Comparison of ENCODE assay signal across 23 cellular contexts in the genomic region with DNA sequence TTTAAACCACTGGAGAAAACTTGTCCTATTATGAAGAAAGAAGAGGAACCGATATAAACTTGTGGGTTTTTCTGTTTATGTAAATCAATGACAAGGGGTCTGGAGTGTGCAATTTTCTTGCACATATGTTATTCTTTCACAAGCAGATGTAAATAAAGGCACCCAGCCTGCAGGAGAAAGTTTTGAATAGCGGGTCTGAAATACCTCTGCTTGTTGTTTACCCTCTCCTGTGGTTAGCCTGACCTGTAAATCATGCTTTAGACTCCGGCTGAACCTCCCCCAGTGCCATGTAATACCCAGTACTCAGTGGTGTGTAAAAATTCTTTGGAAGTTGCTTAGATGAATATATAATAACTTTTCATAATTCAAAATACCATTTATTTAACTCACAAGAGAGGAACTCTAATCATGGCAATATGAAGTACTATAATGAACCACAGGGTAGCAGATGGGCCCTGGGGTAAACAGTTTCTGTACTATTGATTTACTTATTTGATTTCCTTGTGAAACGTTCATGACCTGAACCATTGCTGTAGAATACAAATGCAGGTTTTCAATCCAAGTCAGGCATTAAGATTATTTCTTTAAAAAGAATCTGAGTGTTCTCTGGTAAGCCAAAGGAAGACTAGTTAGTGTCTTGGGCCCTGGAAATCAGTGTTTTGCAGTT.
DNase-seq lines count a peak whose midpoint lies in the region; ATAC-seq and TF ChIP-seq lines count a peak whose summit lies in the region.
"Had no signal": no experiment of that assay in that cellular context is flagged by ENCODE, and none has a peak within 500 bp of the region (broad histone marks: within the 10 kb centered on the region; RNA-seq: fewer than 3 reads in every experiment).

No MANE protein-coding gene starts in this region.

- peaks cover 2% of the 10 kb centered on the region for H3K4me1 Mint-ChIP-seq in CD14-positive monocyte

- no peak overlapping the region for H3K4me2 ChIP-seq in hepatocyte
- H3K4me2 ChIP-seq: A549, KMS-11 had no signal

- H3K9me3 ChIP-seq in hepatocyte (ENCODE audit: low read depth) (no peaks in the 10 kb centered on the region), esophagus muscularis mucosa (no peaks in the 10 kb centered on the region)
- H3K9me3 ChIP-seq: A549, gastroesophageal sphincter, neutrophil had no signal

- peak overlapping the region; percentile 14 for H3K27ac ChIP-seq in hepatocyte
- no peak overlapping the region for H3K27ac ChIP-seq in esophagus muscularis mucosa (replicated peaks in 1 of 4)
- H3K27ac ChIP-seq: A549, C4-2B, gastroesophageal sphincter, KMS-11, neutrophil, RWPE1 had no signal

- no peak overlapping the region for H3K4me3 Mint-ChIP-seq in CD14-positive monocyte
- H3K4me3 Mint-ChIP-seq: activated naive CD8-positive, alpha-beta T cell treated with anti-CD3 and anti-CD28 coated beads for 36 hours; activated T-helper 1 cell treated with anti-CD3 and anti-CD28 coated beads, Interleukin-12 subunit alpha, Interleukin-12 subunit beta, Interleukin-2, Interleukin-4 antibody, amounts not matched to agents 30 ng/mL and 10 ng/mL and 1 ng/mL, durations not matched to agents 14 hours and 24 hours and 36 hours had no signal

- H3K9me3 Mint-ChIP-seq in CD14-positive monocyte = peaks cover 0 to 2% (median 0%) of the 10 kb centered on the region in 7 donors
- H3K9me3 Mint-ChIP-seq: activated naive CD8-positive, alpha-beta T cell treated with anti-CD3 and anti-CD28 coated beads for 36 hours; activated T-helper 1 cell treated with anti-CD3 and anti-CD28 coated beads, Interleukin-12 subunit alpha, Interleukin-12 subunit beta, Interleukin-2, Interleukin-4 antibody, amounts not matched to agents 30 ng/mL and 10 ng/mL and 1 ng/mL, durations not matched to agents 14 hours and 24 hours and 36 hours had no signal

- H3K9me2 ChIP-seq in hepatocyte (replicated peaks; ENCODE audit: insufficient read depth) = no peaks in the 10 kb centered on the region

- no peak for TF ChIP-seq EP300 in esophagus muscularis mucosa (IDR thresholded peaks at IDR 0.05)

- TF ChIP-seq POLR2A in esophagus muscularis mucosa (IDR thresholded peaks at IDR 0.05; ENCODE audit: low read depth) = no peak

- intact Hi-C loops in esophagus muscularis mucosa (cut with DNase I) (no loop called here), CD14-positive monocyte (cut with micrococcal nuclease) (no loop called here)

- H3K27me3 Mint-ChIP-seq in CD14-positive monocyte (ENCODE audit: low read depth in 3 of 3) = peaks cover 0 to 2% (median 2%) of the 10 kb centered on the region in 3 donors

- H3K4me1 ChIP-seq in hepatocyte (ENCODE audit: insufficient read depth) (peaks cover 3% of the 10 kb centered on the region), esophagus muscularis mucosa (peaks cover 0 to 14% (median 11%) of the 10 kb centered on the region in 4 donors)

- no peak overlapping the region for H3K27ac Mint-ChIP-seq in CD14-positive monocyte
- H3K27ac Mint-ChIP-seq: activated naive CD8-positive, alpha-beta T cell treated with anti-CD3 and anti-CD28 coated beads for 36 hours; activated T-helper 1 cell treated with anti-CD3 and anti-CD28 coated beads, Interleukin-12 subunit alpha, Interleukin-12 subunit beta, Interleukin-2, Interleukin-4 antibody, amounts not matched to agents 30 ng/mL and 10 ng/mL and 1 ng/mL, durations not matched to agents 14 hours and 24 hours and 36 hours had no signal

- H2AFZ ChIP-seq in hepatocyte = no peak overlapping the region

- no peaks in the 10 kb centered on the region for H3K79me2 ChIP-seq in hepatocyte

- 43% methylated on average over 4 of the region's 4 CpGs for WGBS in hepatocyte (ENCODE audit: low lambda C conversion rate, missing lambda C conversion rate)
- 68% methylated on average over 4 of the region's 4 CpGs for WGBS in esophagus muscularis mucosa

- CTCF ChIA-PET in GM10248 (lab: Yijun Ruan, JAX) = interaction anchor here (1.0 to 3.3 kb wide), 3 partner anchors 12 to 23 kb away, joined by 3 to 20 read pairs (median 3); no protein-coding TSS in a partner anchor

- H3K27me3 ChIP-seq in hepatocyte (no peaks in the 10 kb centered on the region), esophagus muscularis mucosa (no peaks in the 10 kb centered on the region)
- H3K27me3 ChIP-seq: gastroesophageal sphincter, neutrophil had no signal

- peak; percentile 42 for ATAC-seq in GM19438 (IDR thresholded peaks at IDR 0.05; ENCODE audit: low read depth, unreplicated experiment)
- peak; percentile 39 for ATAC-seq in HG03520 (IDR thresholded peaks at IDR 0.05; ENCODE audit: unreplicated experiment)
- no peak for ATAC-seq in GM18519 (IDR thresholded peaks at IDR 0.05; ENCODE audit: low FRiP score, unreplicated experiment)
- ATAC-seq: A549; activated CD4-positive, CD25-positive, alpha-beta regulatory T cell treated with anti-CD3 and anti-CD28 coated beads, Interleukin-2, amount 50 U/mL, for 24 hours; gastroesophageal sphincter had no signal

- H3K4me3 ChIP-seq in hepatocyte (no peak overlapping the region), esophagus muscularis mucosa (no peak overlapping the region)
- H3K4me3 ChIP-seq: A549, gastroesophageal sphincter had no signal

- no peaks in the 10 kb centered on the region for H3K36me3 ChIP-seq in hepatocyte (replicated peaks; ENCODE audit: insufficient read depth, low read depth)
- H3K36me3 ChIP-seq in esophagus muscularis mucosa = no peaks in the 10 kb centered on the region
- H3K36me3 ChIP-seq: gastroesophageal sphincter, neutrophil had no signal

- DNase-seq in AG08396 (ENCODE audit: low spot score) (peak; percentile 12), hepatocyte (ENCODE audit: low spot score) (no peak), GM10248 (ENCODE audit: extremely low spot score) (no peak), esophagus muscularis mucosa (ENCODE audit: extremely low spot score) (no peak), CD14-positive monocyte (ENCODE audit: low spot score) (no peak)
- DNase-seq: activated naive CD8-positive, alpha-beta T cell treated with anti-CD3 and anti-CD28 coated beads for 36 hours; dermis blood vessel endothelial cell; DMS153; NCI-H1092; NCI-H2029 treated with DMSO at 0.1 percent for 48 hours; retina; T1000 had no signal

- TF ChIP-seq CTCF in hepatocyte (IDR thresholded peaks at IDR 0.05; ENCODE audit: poor library complexity) = no peak
- TF ChIP-seq CTCF in GM10248 (IDR thresholded peaks at IDR 0.05; ENCODE audit: control extremely low read depth, extremely low read depth, low read depth, missing control alignments) = no peak
- TF ChIP-seq CTCF in esophagus muscularis mucosa (IDR thresholded peaks at IDR 0.05) = no peak
- no peak for TF ChIP-seq CTCF in CD14-positive monocyte (IDR thresholded peaks at IDR 0.05)

- POLR2A ChIA-PET in GM10248 (lab: Yijun Ruan, JAX) = no interaction called here

- no peaks in the 10 kb centered on the region for H4K20me1 ChIP-seq in hepatocyte (ENCODE audit: insufficient read depth, poor library complexity, severe bottlenecking)

- H3K36me3 Mint-ChIP-seq in CD14-positive monocyte = no peaks in the 10 kb centered on the region
- H3K36me3 Mint-ChIP-seq: activated naive CD8-positive, alpha-beta T cell treated with anti-CD3 and anti-CD28 coated beads for 36 hours had no signal
